Comparison of ENCODE assay signal across 11 cellular contexts in genomic region chr4:78784255-78784654, GRCh38. TPM values are rescaled to one million over a fixed set of nuclear protein-coding genes. Genes with fewer than 3 reads are reported as not detected.
A peak's percentile ranks its signal among the peaks of the same experiment; 100 is the strongest.
DNase-seq lines count a peak whose midpoint lies in the region; ATAC-seq and TF ChIP-seq lines count a peak whose summit lies in the region.
"Had no signal": no experiment of that assay in that cellular context is flagged by ENCODE, and none has a peak within 500 bp of the region (broad histone marks: within the 10 kb centered on the region; RNA-seq: fewer than 3 reads in every experiment).

No MANE protein-coding gene starts in this region.

- in situ Hi-C loops in SK-MEL-5 (cut with HindIII; ENCODE audit: low pct_unique_long_range_greater_than_20kb, low sequenced_read_pairs) = no loop called here

- H3K9me3 Mint-ChIP-seq in HFFc6 = no peaks in the 10 kb centered on the region

- peak; percentile 84 for DNase-seq in HFFc6
- peak; percentile 17 for DNase-seq in SK-MEL-5 (ENCODE audit: low read depth, low spot score)
- peak; percentile 83 for DNase-seq in fibroblast of villous mesenchyme (ENCODE audit: low read depth)
- peak; percentile 30 for DNase-seq in retina
- DNase-seq in stimulated activated CD4-positive, alpha-beta T cell treated with anti-CD3 and anti-CD28 coated beads, Interleukin-4, amount 100 ng/mL, for 4 hours = no peak
- no peak for DNase-seq in dermis blood vessel endothelial cell
- no peak for DNase-seq in iPS-NIHi11 (ENCODE audit: low spot score)
- DNase-seq: activated CD4-positive, alpha-beta T cell treated with anti-CD3 and anti-CD28 coated beads, Interleukin-2, amount 50 U/mL, for 48 hours; NCI-H1092; posterior cingulate gyrus had no signal

- ATAC-seq in GM18498 (IDR thresholded peaks at IDR 0.05; ENCODE audit: unreplicated experiment) = no peak

- H3K36me3 Mint-ChIP-seq in HFFc6 (ENCODE audit: low read depth) = peaks cover 6% of the 10 kb centered on the region

- peak overlapping the region; percentile 72 for H3K27ac Mint-ChIP-seq in HFFc6

- TF ChIP-seq CTCF in HFFc6 (IDR thresholded peaks at IDR 0.05) (0 out of 2 replicates have a peak, but pooled peaks have one; percentile 27), fibroblast of villous mesenchyme (IDR thresholded peaks at IDR 0.05; ENCODE audit: insufficient read depth, low read depth, low read length) (no peak)

- no peaks in the 10 kb centered on the region for H3K27me3 Mint-ChIP-seq in HFFc6 (ENCODE audit: insufficient read depth)

- H3K4me3 Mint-ChIP-seq in HFFc6 = peak overlapping the region; percentile 69

- H3K4me1 Mint-ChIP-seq in HFFc6 (ENCODE audit: low read depth) = peaks cover 45% of the 10 kb centered on the region

- H3K4me3 ChIP-seq in fibroblast of villous mesenchyme (ENCODE audit: low read depth, low read length) = no peak overlapping the region

RNA-seq across cellular contexts. Expression of gene BMP2K, which starts 8.1 kb away (rescaled TPM):
- 10 to 100 TPM; 32.3 to 53.5 (median 43.0) TPM for total RNA-seq in HFFc6 (2021; fragmentation: NEBNext Ultra II Directional; extraction: Animal tissue kit (Norgen Biotek cat#: 25700))
- 21.4 and 22.9 TPM in 2 replicates for total RNA-seq in SK-MEL-5 (2014; rRNA removed; shearing (Covaris generic))
- 11.0 and 15.0 TPM in 2 replicates for polyA plus RNA-seq in SK-MEL-5 (2015; cell fraction: cytosol; rRNA removed)
- polyA plus RNA-seq in SK-MEL-5 (2015; cell fraction: nucleus; rRNA removed) = 12.3 and 17.4 TPM in 2 replicates
- total RNA-seq in fibroblast of villous mesenchyme (92.1 and 173 TPM in 2 replicates), dermis blood vessel endothelial cell (95.1 and 138 TPM in 2 replicates)

Comparison
In these comparisons a context has a peak if more than half of its experiments do, and no peak if none do; other contexts are left out.
1. DNase-seq: peak in HFFc6 (single experiment), SK-MEL-5 (single experiment), fibroblast of villous mesenchyme (single experiment) and retina (single experiment); none in stimulated activated CD4-positive, alpha-beta T cell treated with anti-CD3 and anti-CD28 coated beads, Interleukin-4, amount 100 ng/mL, for 4 hours (0 of 2), dermis blood vessel endothelial cell (single experiment) and iPS-NIHi11 (single experiment).